13 cellular contexts compared by ENCODE assay signal in the genomic region with DNA sequence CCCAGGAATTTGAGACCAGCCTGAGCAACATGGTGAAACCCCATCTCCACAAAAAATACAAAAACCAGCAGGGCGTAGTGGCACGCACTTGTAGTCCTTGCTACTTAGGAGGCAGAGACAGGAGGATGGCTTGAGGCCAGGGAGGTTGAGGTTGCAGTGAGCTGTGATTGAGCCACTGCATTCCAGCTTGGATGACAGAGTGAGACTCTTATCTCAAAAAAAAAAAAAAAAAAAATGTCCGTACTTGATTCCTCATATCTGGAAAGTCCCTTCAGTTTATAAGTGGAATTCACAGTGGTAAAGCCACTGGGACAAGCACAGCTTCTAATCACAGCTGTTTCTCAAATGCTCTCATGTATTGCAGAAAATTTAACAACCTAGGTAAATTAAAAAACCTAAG.
DNase-seq lines count a peak whose midpoint lies in the region; ATAC-seq and TF ChIP-seq lines count a peak whose summit lies in the region.
"Had no signal": no experiment of that assay in that cellular context is flagged by ENCODE, and none has a peak within 500 bp of the region (broad histone marks: within the 10 kb centered on the region; RNA-seq: fewer than 3 reads in every experiment).

No MANE protein-coding gene starts in this region.

- TF ChIP-seq CTCF in epithelial cell of esophagus (IDR thresholded peaks at IDR 0.05; ENCODE audit: insufficient read depth, low read depth, low read length, missing control alignments) (no peak), lung (IDR thresholded peaks at IDR 0.05; ENCODE audit: control extremely low read depth, extremely low read depth) (no peak), esophagus squamous epithelium (IDR thresholded peaks at IDR 0.05) (no peak)

- H3K36me3 ChIP-seq in lung (ENCODE audit: control insufficient read depth in 2 of 2, insufficient read depth in 2 of 2, low read length in 2 of 2) (no peaks in the 10 kb centered on the region), esophagus squamous epithelium (no peaks in the 10 kb centered on the region)
- H3K36me3 ChIP-seq: SJCRH30 had no signal

- H3K9me3 ChIP-seq in lung (ENCODE audit: control insufficient read depth in 2 of 2, insufficient read depth in 1 of 2, low read length in 1 of 2): no peaks in the 10 kb centered on the region
- H3K9me3 ChIP-seq in esophagus squamous epithelium: no peaks in the 10 kb centered on the region
- H3K9me3 ChIP-seq: SJCRH30 had no signal

- no peak overlapping the region for H3K4me3 ChIP-seq in epithelial cell of esophagus (ENCODE audit: low read length)
- H3K4me3 ChIP-seq in lung: no peak overlapping the region
- H3K4me3 ChIP-seq in esophagus squamous epithelium: no peak overlapping the region
- H3K4me3 ChIP-seq: SJCRH30 had no signal

- TF ChIP-seq POLR2A in esophagus squamous epithelium (IDR thresholded peaks at IDR 0.05): no peak

- DNase-seq in DMS79 (lab: John Stamatoyannopoulos, UW): peak; percentile 80
- peak; percentile 86 for DNase-seq in NCI-H226
- DNase-seq in epithelial cell of esophagus (ENCODE audit: low read depth): peak; percentile 51
- peak; percentile 67 for DNase-seq in lung (ENCODE audit: low spot score)
- DNase-seq in medulla oblongata (ENCODE audit: extremely low spot score): no peak
- DNase-seq in esophagus squamous epithelium (lab: John Stamatoyannopoulos, UW): no peak
- DNase-seq in NCI-H510A (lab: John Stamatoyannopoulos, UW): no peak
- no peak for DNase-seq in G401 (ENCODE audit: low spot score)
- DNase-seq: activated CD4-positive, alpha-beta memory T cell treated with anti-CD3 and anti-CD28 coated beads for 36 hours; DMS153; MV-4-11; NCI-H2171; SJCRH30 had no signal

- 53 to 73% methylated on average over 3 of the region's 3 CpGs for WGBS in lung, 2 donors
- 56 to 58% methylated on average over 3 of the region's 3 CpGs for WGBS in esophagus squamous epithelium, 2 donors

- H3K27me3 ChIP-seq in lung (ENCODE audit: control insufficient read depth, insufficient read depth) (no peaks in the 10 kb centered on the region), esophagus squamous epithelium (peaks cover 0 to 31% (median 0%) of the 10 kb centered on the region in 4 donors)
- H3K27me3 ChIP-seq: SJCRH30 had no signal

- intact Hi-C loops in esophagus squamous epithelium (cut with DNase I): no loop called here

- H3K27ac ChIP-seq in lung (ENCODE audit: low read depth in 1 of 2, low read length in 1 of 2): peak overlapping the region in 1 of 2 donors; percentile 43
- H3K27ac ChIP-seq in esophagus squamous epithelium: no peak overlapping the region
- H3K27ac ChIP-seq: SJCRH30 had no signal

- ATAC-seq in lung (ENCODE audit: insufficient read depth, low FRiP score): no peak

- in situ Hi-C loops in G401 (cut with HindIII; ENCODE audit: low sequenced_read_pairs): no loop called here

- peaks cover 0 to 9% of the 10 kb centered on the region in 2 donors for H3K4me1 ChIP-seq in lung (ENCODE audit: control insufficient read depth in 2 of 2, insufficient read depth in 2 of 2, low read length in 2 of 2)
- H3K4me1 ChIP-seq in esophagus squamous epithelium: peaks cover 0 to 55% (median 25%) of the 10 kb centered on the region in 3 donors

Comparison
In these comparisons a context has a peak if more than half of its experiments do, and no peak if none do; other contexts are left out.
1. DNase-seq: peak in DMS79 (single experiment), NCI-H226 (single experiment), epithelial cell of esophagus (single experiment) and lung (single experiment); none in medulla oblongata (single experiment), esophagus squamous epithelium (single experiment), NCI-H510A (single experiment) and G401 (single experiment).